In the genomic region with DNA sequence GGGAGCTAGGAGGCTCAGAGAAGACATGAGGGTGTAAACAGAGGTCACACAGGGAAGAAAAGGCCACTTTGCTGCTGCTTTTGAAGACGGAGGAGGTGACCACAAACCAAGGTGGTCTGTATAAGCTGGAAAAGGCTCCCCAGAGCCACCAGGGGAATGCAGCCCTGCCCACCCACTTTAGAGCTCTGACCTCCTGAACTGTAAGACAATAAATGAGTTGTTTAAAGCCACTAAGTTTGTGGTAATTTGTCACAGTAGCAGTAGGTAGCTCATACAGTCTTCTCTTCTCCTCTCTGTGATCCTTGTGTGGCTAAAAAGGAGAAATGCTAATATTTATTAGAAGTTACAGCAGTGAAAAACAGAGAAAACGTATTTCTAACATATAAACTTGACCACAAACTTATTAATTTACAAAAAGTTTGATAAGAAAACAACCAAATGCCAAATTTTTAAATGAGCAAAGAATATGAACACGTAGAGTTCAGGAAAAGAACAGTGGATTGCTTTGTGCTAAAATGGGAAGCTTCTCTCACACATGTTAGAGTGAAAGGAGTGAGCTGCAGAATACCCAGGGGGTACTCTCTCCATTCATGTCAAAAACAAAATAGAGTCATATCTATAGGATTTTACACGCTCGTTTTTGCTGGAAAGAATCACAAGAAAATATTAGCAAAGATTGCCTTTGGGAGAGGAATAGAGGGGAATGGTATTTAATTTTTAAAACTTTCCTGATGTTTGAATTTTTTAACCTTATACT, we compare ENCODE assay signal across 23 cellular contexts.
"Had no signal": no experiment of that assay in that cellular context is flagged by ENCODE, and none has a peak within 500 bp of the region (broad histone marks: within the 10 kb centered on the region; RNA-seq: fewer than 3 reads in every experiment).

No MANE protein-coding gene starts in this region.

- H3K4me3 ChIP-seq: cardiac muscle cell, esophagus squamous epithelium, lower lobe of right lung had no signal

- H3K36me3 Mint-ChIP-seq: activated CD8-positive, alpha-beta memory T cell treated with anti-CD3 and anti-CD28 coated beads, Interleukin-2, amount 10 ng/mL, durations not matched to agents 7 days and 5 days; activated naive CD8-positive, alpha-beta T cell treated with anti-CD3 and anti-CD28 coated beads, Interleukin-2, amount 10 ng/mL, durations not matched to agents 7 days and 5 days; natural killer cell treated with Interleukin-12 subunit alpha and Interleukin-12 subunit beta and Interleukin-15 and Interleukin-18, amount 100 ng/mL, for 72 hours had no signal

- H3K36me3 ChIP-seq: cardiac muscle cell, esophagus squamous epithelium, lower lobe of right lung had no signal

- H3K9me3 Mint-ChIP-seq: activated CD4-positive, alpha-beta memory T cell treated with anti-CD3 and anti-CD28 coated beads, Interleukin-2, amount 10 ng/mL, durations not matched to agents 7 days and 5 days; activated naive CD8-positive, alpha-beta T cell treated with anti-CD3 and anti-CD28 coated beads, Interleukin-2, amount 10 ng/mL, durations not matched to agents 7 days and 5 days; activated T-helper 2 cell treated with anti-CD3 and anti-CD28 coated beads, Interferon-gamma antibody, Interleukin-2, Interleukin-4, amounts not matched to agents 10 μg/mL and 5 μg/mL and 100 μg/mL, durations not matched to agents 14 hours and 24 hours and 36 hours; dendritic cell treated with granulocyte-macrophage colony-stimulating factor and Interleukin-4, amounts not matched to agents 40 ng/mL and 50 ng/mL, for 4 days; natural killer cell treated with Interleukin-12 subunit alpha and Interleukin-12 subunit beta and Interleukin-15 and Interleukin-18, amount 100 ng/mL, for 72 hours; stimulated activated naive CD8-positive, alpha-beta T cell treated with anti-CD3 and anti-CD28 coated beads, Interleukin-15, Interleukin-2, amounts not matched to agents 100 ng/mL and 50 ng/mL, for 24 hours had no signal

- H3K27ac Mint-ChIP-seq: activated CD4-positive, alpha-beta memory T cell treated with anti-CD3 and anti-CD28 coated beads, Interleukin-2, amount 10 ng/mL, durations not matched to agents 7 days and 5 days; activated CD8-positive, alpha-beta memory T cell treated with anti-CD3 and anti-CD28 coated beads, Interleukin-2, amount 10 ng/mL, durations not matched to agents 7 days and 5 days; activated naive CD8-positive, alpha-beta T cell treated with anti-CD3 and anti-CD28 coated beads, Interleukin-2, amount 10 ng/mL, durations not matched to agents 7 days and 5 days; activated T-helper 2 cell treated with anti-CD3 and anti-CD28 coated beads, Interferon-gamma antibody, Interleukin-2, Interleukin-4, amounts not matched to agents 10 μg/mL and 5 μg/mL and 100 μg/mL, durations not matched to agents 14 hours and 24 hours and 36 hours; dendritic cell treated with granulocyte-macrophage colony-stimulating factor and Interleukin-4, amounts not matched to agents 40 ng/mL and 50 ng/mL, for 4 days; natural killer cell treated with Interleukin-12 subunit alpha and Interleukin-12 subunit beta and Interleukin-15 and Interleukin-18, amount 100 ng/mL, for 72 hours; progenitor cell of endocrine pancreas; stimulated activated naive CD8-positive, alpha-beta T cell treated with anti-CD3 and anti-CD28 coated beads, Interleukin-15, Interleukin-2, amounts not matched to agents 100 ng/mL and 50 ng/mL, for 24 hours had no signal

- ATAC-seq: activated CD8-positive, alpha-beta memory T cell treated with anti-CD3 and anti-CD28 coated beads, Interleukin-2, amount 10 ng/mL, durations not matched to agents 7 days and 5 days; left colon; lower lobe of right lung; natural killer cell treated with Interleukin-12 subunit alpha and Interleukin-12 subunit beta and Interleukin-15 and Interleukin-18, amount 100 ng/mL, for 72 hours had no signal

- DNase-seq: activated CD4-positive, alpha-beta memory T cell treated with anti-CD3 and anti-CD28 coated beads, Interleukin-2, amount 10 ng/mL, durations not matched to agents 7 days and 5 days; activated CD4-positive, alpha-beta T cell treated with anti-CD3 and anti-CD28 coated beads for 48 hours; activated CD4-positive, CD25-positive, alpha-beta regulatory T cell; activated CD8-positive, alpha-beta memory T cell treated with anti-CD3 and anti-CD28 coated beads, Interleukin-2, amount 10 ng/mL, durations not matched to agents 7 days and 5 days; activated naive CD4-positive, alpha-beta T cell treated with Interleukin-2 at 50 U/mL for 16 hours; activated naive CD8-positive, alpha-beta T cell treated with anti-CD3 and anti-CD28 coated beads, Interleukin-2, amount 10 ng/mL, durations not matched to agents 7 days and 5 days; activated T-cell treated with anti-CD3 and anti-CD28 coated beads, Interleukin-2, amount 50 U/mL, for 1 hour; amygdala; effector CD8-positive, alpha-beta T cell; esophagus squamous epithelium; left colon; lower lobe of right lung; nucleus accumbens; stimulated activated CD4-positive, alpha-beta T cell treated with anti-CD3 and anti-CD28 coated beads, Interleukin-12 subunit alpha, Interleukin-12 subunit beta, amount 100 ng/mL, for 4 hours; stimulated activated CD4-positive, alpha-beta T cell treated with anti-CD3 and anti-CD28 coated beads, Interleukin-1b, Interleukin-23, amount 100 ng/mL, for 48 hours; T-helper 2 cell; trophoblast cell had no signal

- H3K4me3 Mint-ChIP-seq: activated CD4-positive, alpha-beta memory T cell treated with anti-CD3 and anti-CD28 coated beads, Interleukin-2, amount 10 ng/mL, durations not matched to agents 7 days and 5 days; activated CD8-positive, alpha-beta memory T cell treated with anti-CD3 and anti-CD28 coated beads, Interleukin-2, amount 10 ng/mL, durations not matched to agents 7 days and 5 days; activated naive CD8-positive, alpha-beta T cell treated with anti-CD3 and anti-CD28 coated beads, Interleukin-2, amount 10 ng/mL, durations not matched to agents 7 days and 5 days; dendritic cell treated with granulocyte-macrophage colony-stimulating factor and Interleukin-4, amounts not matched to agents 40 ng/mL and 50 ng/mL, for 4 days; natural killer cell treated with Interleukin-12 subunit alpha and Interleukin-12 subunit beta and Interleukin-15 and Interleukin-18, amount 100 ng/mL, for 72 hours; stimulated activated naive CD8-positive, alpha-beta T cell treated with anti-CD3 and anti-CD28 coated beads, Interleukin-15, Interleukin-2, amounts not matched to agents 100 ng/mL and 50 ng/mL, for 24 hours had no signal

- H3K9me3 ChIP-seq: esophagus squamous epithelium, lower lobe of right lung had no signal

- H3K27ac ChIP-seq: cardiac muscle cell, lower lobe of right lung had no signal
